ENCODE assay signal across 14 cellular contexts in the genomic region with DNA sequence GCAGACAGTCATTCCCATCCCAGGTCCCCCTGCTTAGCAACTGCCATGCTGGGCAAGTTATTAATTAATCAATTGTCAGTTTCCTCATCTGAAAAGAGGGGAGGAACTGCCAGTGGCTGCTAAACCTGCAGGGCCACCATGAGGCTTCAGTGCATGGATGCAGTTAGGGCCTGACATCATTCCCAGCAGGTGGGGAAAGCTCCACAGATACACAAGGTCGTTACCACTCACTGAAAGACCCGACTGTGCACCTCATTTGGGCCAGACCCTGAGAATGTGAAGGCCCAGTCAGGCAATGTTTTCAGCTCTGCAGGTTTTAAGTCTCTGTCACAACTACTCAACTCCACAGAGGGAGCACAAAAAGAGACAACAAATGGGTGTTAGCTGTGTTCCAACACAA.
A peak's percentile ranks its signal among the peaks of the same experiment; 100 is the strongest.
DNase-seq lines count a peak whose midpoint lies in the region; ATAC-seq and TF ChIP-seq lines count a peak whose summit lies in the region.
"Had no signal": no experiment of that assay in that cellular context is flagged by ENCODE, and none has a peak within 500 bp of the region (broad histone marks: within the 10 kb centered on the region; RNA-seq: fewer than 3 reads in every experiment).

No MANE protein-coding gene starts in this region.

- peak overlapping the region; percentile 86 for H3K27ac Mint-ChIP-seq in activated naive CD8-positive, alpha-beta T cell treated with anti-CD3 and anti-CD28 coated beads, Interleukin-2, amount 10 ng/mL, durations not matched to agents 7 days and 5 days
- H3K27ac Mint-ChIP-seq in neural crest cell (ENCODE audit: unreplicated experiment) = peak overlapping the region; percentile 73

- peaks cover 36% of the 10 kb centered on the region for H3K36me3 Mint-ChIP-seq in activated naive CD8-positive, alpha-beta T cell treated with anti-CD3 and anti-CD28 coated beads, Interleukin-2, amount 10 ng/mL, durations not matched to agents 7 days and 5 days
- no peaks in the 10 kb centered on the region for H3K36me3 Mint-ChIP-seq in neural crest cell (ENCODE audit: low read depth)

- H3K27me3 Mint-ChIP-seq in activated naive CD8-positive, alpha-beta T cell treated with anti-CD3 and anti-CD28 coated beads, Interleukin-2, amount 10 ng/mL, durations not matched to agents 7 days and 5 days = no peaks in the 10 kb centered on the region
- H3K27me3 Mint-ChIP-seq in neural crest cell (ENCODE audit: low read depth) = no peaks in the 10 kb centered on the region

- TF ChIP-seq CTCF in neural crest cell (conservative IDR thresholded peaks at IDR 0.05) = no peak

- no peak for ATAC-seq in activated naive CD8-positive, alpha-beta T cell treated with anti-CD3 and anti-CD28 coated beads, Interleukin-2, amount 10 ng/mL, durations not matched to agents 7 days and 5 days (ENCODE audit: low read depth)
- no peak for ATAC-seq in HG03280 (IDR thresholded peaks at IDR 0.05; ENCODE audit: unreplicated experiment)

- peak in 2 of 3 experiments; percentile 30 to 61 for DNase-seq in NCI-H1417 (lab: John Stamatoyannopoulos, UW)
- no peak for DNase-seq in NCI-H1417 treated with DMSO at 0.1 percent for 48 hours (lab: John Stamatoyannopoulos, UW)
- DNase-seq in HT-29 (ENCODE audit: low spot score) = peak; percentile 21
- no peak for DNase-seq in activated naive CD8-positive, alpha-beta T cell treated with anti-CD3 and anti-CD28 coated beads, Interleukin-2, amount 10 ng/mL, durations not matched to agents 7 days and 5 days
- no peak for DNase-seq in neural crest cell (ENCODE audit: low read depth, low spot score)
- DNase-seq in NK-92 treated with Interleukin-12 subunit alpha and Interleukin-12 subunit beta, amount 100 ng/mL, for 24 hours (lab: John Stamatoyannopoulos, UW) = no peak
- DNase-seq in NCI-H748 (lab: John Stamatoyannopoulos, UW; ENCODE audit: unreplicated experiment) = no peak
- DNase-seq: 8988T; GDM1; left ventricle myocardium inferior; MV-4-11; stimulated activated CD4-positive, alpha-beta T cell treated with anti-CD3 and anti-CD28 coated beads, Interleukin-1b, Interleukin-23, amount 100 ng/mL, for 48 hours had no signal

- H3K4me3 Mint-ChIP-seq in activated naive CD8-positive, alpha-beta T cell treated with anti-CD3 and anti-CD28 coated beads, Interleukin-2, amount 10 ng/mL, durations not matched to agents 7 days and 5 days = no peak overlapping the region
- H3K4me3 Mint-ChIP-seq in neural crest cell = no peak overlapping the region
- H3K4me3 Mint-ChIP-seq: dendritic cell treated with granulocyte-macrophage colony-stimulating factor and Interleukin-4, amounts not matched to agents 40 ng/mL and 50 ng/mL, for 4 days had no signal

- H3K9me3 Mint-ChIP-seq in activated naive CD8-positive, alpha-beta T cell treated with anti-CD3 and anti-CD28 coated beads, Interleukin-2, amount 10 ng/mL, durations not matched to agents 7 days and 5 days = no peaks in the 10 kb centered on the region
- no peaks in the 10 kb centered on the region for H3K9me3 Mint-ChIP-seq in neural crest cell
- H3K9me3 Mint-ChIP-seq: dendritic cell treated with granulocyte-macrophage colony-stimulating factor and Interleukin-4, amounts not matched to agents 40 ng/mL and 50 ng/mL, for 4 days had no signal

- POLR2A ChIA-PET in activated naive CD8-positive, alpha-beta T cell treated with anti-CD3 and anti-CD28 coated beads, Interleukin-2, amount 10 ng/mL, durations not matched to agents 7 days and 5 days (lab: Charles Lee) = interaction anchor here (0.6 to 1.3 kb wide), 4 partner anchors 12 to 88 kb away, joined by 3 to 4 read pairs (median 4); partner anchors contain the start of gene CCDC88C

- peaks cover 81% of the 10 kb centered on the region for H3K4me1 Mint-ChIP-seq in activated naive CD8-positive, alpha-beta T cell treated with anti-CD3 and anti-CD28 coated beads, Interleukin-2, amount 10 ng/mL, durations not matched to agents 7 days and 5 days
- H3K4me1 Mint-ChIP-seq in neural crest cell = peaks cover 52% of the 10 kb centered on the region

Comparison
In these comparisons a context has a peak if more than half of its experiments do, and no peak if none do; other contexts are left out.
1. DNase-seq: peak in NCI-H1417 (2 of 3) and HT-29 (single experiment); none in NCI-H1417 treated with DMSO at 0.1 percent for 48 hours (single experiment), activated naive CD8-positive, alpha-beta T cell treated with anti-CD3 and anti-CD28 coated beads, Interleukin-2, amount 10 ng/mL, durations not matched to agents 7 days and 5 days (single experiment), neural crest cell (single experiment), NK-92 treated with Interleukin-12 subunit alpha and Interleukin-12 subunit beta, amount 100 ng/mL, for 24 hours (single experiment) and NCI-H748 (single experiment).